ENCODE assay signal across 9 cellular contexts in the genomic region with DNA sequence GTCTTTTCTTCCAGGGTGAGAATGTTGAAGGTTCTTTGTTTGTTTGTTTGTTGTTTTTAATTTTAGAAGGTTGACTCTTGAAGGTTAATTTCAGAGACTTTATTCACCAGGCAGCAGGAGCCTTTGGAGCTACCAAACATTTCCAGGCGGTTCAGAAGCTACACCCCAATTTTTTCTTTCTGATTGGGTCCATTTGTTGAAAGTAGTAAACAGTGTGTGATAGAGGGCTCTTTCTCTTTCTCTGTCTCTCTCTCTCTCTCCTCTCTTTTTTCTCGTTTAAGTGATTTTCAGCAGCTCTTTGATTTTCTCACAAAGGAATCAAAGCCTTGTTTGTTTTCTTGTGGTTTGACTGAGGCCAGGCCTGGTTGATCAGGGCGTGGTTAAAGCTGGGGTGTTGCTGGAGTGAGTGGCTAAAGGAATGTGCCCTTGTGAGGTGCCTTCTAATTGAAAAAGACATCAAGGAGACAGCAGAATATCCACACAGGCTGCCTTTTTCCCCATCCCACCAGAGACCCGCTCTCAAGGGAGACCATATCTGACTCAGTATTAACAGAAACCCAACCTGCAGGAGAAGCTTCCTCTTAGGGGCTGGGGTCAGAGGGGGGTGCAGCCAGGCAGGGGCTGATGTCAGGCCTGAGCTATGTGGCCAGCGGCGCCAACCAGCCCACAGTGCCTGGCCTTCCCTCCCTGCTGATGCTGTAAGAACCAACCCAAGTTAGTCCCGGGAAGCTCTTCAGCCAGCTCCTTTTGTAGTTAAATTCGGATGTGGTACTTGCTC. TPM values are rescaled to one million over a fixed set of nuclear protein-coding genes. Genes with fewer than 3 reads are reported as not detected.
DNase-seq lines count a peak whose midpoint lies in the region; ATAC-seq and TF ChIP-seq lines count a peak whose summit lies in the region.
"Had no signal": no experiment of that assay in that cellular context is flagged by ENCODE, and none has a peak within 500 bp of the region (broad histone marks: within the 10 kb centered on the region; RNA-seq: fewer than 3 reads in every experiment).

No MANE protein-coding gene starts in this region.

- H3K27ac ChIP-seq in coronary artery (peak overlapping the region; percentile 86 to 94), lung (ENCODE audit: low read depth in 1 of 2, low read length in 1 of 2) (peak overlapping the region; percentile 90 to 94), urinary bladder (ENCODE audit: low read depth) (peak overlapping the region; percentile 87)

- H3K36me3 Mint-ChIP-seq in stimulated activated memory B cell treated with anti-CD40 and anti-IgM and Interleukin-4, amounts not matched to agents 10 μg/mL and 1 μg/mL and 100 μg/mL, for 72 hours: peaks cover 5% of the 10 kb centered on the region

- H3K4me3 ChIP-seq in coronary artery (peak overlapping the region; percentile 75), lung (no peak overlapping the region), urinary bladder (ENCODE audit: low read depth, low read length) (peak overlapping the region; percentile 36)

- no peak overlapping the region for H3K27ac Mint-ChIP-seq in stimulated activated memory B cell treated with anti-CD40 and anti-IgM and Interleukin-4, amounts not matched to agents 10 μg/mL and 1 μg/mL and 100 μg/mL, for 72 hours
- H3K27ac Mint-ChIP-seq: stimulated activated naive CD8-positive, alpha-beta T cell treated with anti-CD3 and anti-CD28 coated beads, Interleukin-15, Interleukin-2, amounts not matched to agents 100 ng/mL and 50 ng/mL, for 24 hours had no signal

- H3K36me3 ChIP-seq in lung (ENCODE audit: control insufficient read depth in 2 of 2, insufficient read depth in 2 of 2, low read length in 2 of 2) (peaks cover 0 to 11% of the 10 kb centered on the region in 2 donors), urinary bladder (ENCODE audit: insufficient read depth) (no peaks in the 10 kb centered on the region)

- no peak overlapping the region for H3K4me3 Mint-ChIP-seq in stimulated activated memory B cell treated with anti-CD40 and anti-IgM and Interleukin-4, amounts not matched to agents 10 μg/mL and 1 μg/mL and 100 μg/mL, for 72 hours
- H3K4me3 Mint-ChIP-seq: stimulated activated naive CD8-positive, alpha-beta T cell treated with anti-CD3 and anti-CD28 coated beads, Interleukin-15, Interleukin-2, amounts not matched to agents 100 ng/mL and 50 ng/mL, for 24 hours had no signal

- H3K27me3 ChIP-seq in lung (ENCODE audit: control insufficient read depth, insufficient read depth): no peaks in the 10 kb centered on the region

- H3K9me3 ChIP-seq in lung (ENCODE audit: control insufficient read depth in 2 of 2, insufficient read depth in 1 of 2, low read length in 1 of 2): no peaks in the 10 kb centered on the region

- no peaks in the 10 kb centered on the region for H3K4me1 Mint-ChIP-seq in stimulated activated memory B cell treated with anti-CD40 and anti-IgM and Interleukin-4, amounts not matched to agents 10 μg/mL and 1 μg/mL and 100 μg/mL, for 72 hours

- 39 to 71% methylated on average over 8 of the region's 8 CpGs for WGBS in lung, 2 donors
- 24% methylated on average over 8 of the region's 8 CpGs for WGBS in urinary bladder

- H3K27me3 Mint-ChIP-seq in stimulated activated memory B cell treated with anti-CD40 and anti-IgM and Interleukin-4, amounts not matched to agents 10 μg/mL and 1 μg/mL and 100 μg/mL, for 72 hours: no peaks in the 10 kb centered on the region

- H3K9me3 Mint-ChIP-seq in stimulated activated memory B cell treated with anti-CD40 and anti-IgM and Interleukin-4, amounts not matched to agents 10 μg/mL and 1 μg/mL and 100 μg/mL, for 72 hours: no peaks in the 10 kb centered on the region
- H3K9me3 Mint-ChIP-seq: stimulated activated naive CD8-positive, alpha-beta T cell treated with anti-CD3 and anti-CD28 coated beads, Interleukin-15, Interleukin-2, amounts not matched to agents 100 ng/mL and 50 ng/mL, for 24 hours had no signal

- peaks cover 22 to 27% of the 10 kb centered on the region in 2 donors for H3K4me1 ChIP-seq in lung (ENCODE audit: control insufficient read depth in 2 of 2, insufficient read depth in 2 of 2, low read length in 2 of 2)
- peaks cover 2% of the 10 kb centered on the region for H3K4me1 ChIP-seq in urinary bladder (ENCODE audit: insufficient read depth)

- ATAC-seq in lung (ENCODE audit: insufficient read depth, low FRiP score): peak; percentile 32
- ATAC-seq in stimulated activated memory B cell treated with anti-CD40 and anti-IgM and Interleukin-4, amounts not matched to agents 10 μg/mL and 1 μg/mL and 100 μg/mL, for 72 hours: no peak

- peak; percentile 16 for DNase-seq in DMS53 (lab: John Stamatoyannopoulos, UW)
- no peak for DNase-seq in DMS53 treated with DMSO at 0.1 percent for 48 hours (lab: John Stamatoyannopoulos, UW; ENCODE audit: unreplicated experiment)
- no peak for DNase-seq in coronary artery (ENCODE audit: low spot score)
- peak; percentile 66 for DNase-seq in lung (ENCODE audit: low spot score)
- no peak for DNase-seq in NCI-H82 treated with DMSO at 0.1 percent for 48 hours (lab: John Stamatoyannopoulos, UW; ENCODE audit: unreplicated experiment)
- no peak for DNase-seq in DMS153 (lab: John Stamatoyannopoulos, UW)

- no peak for TF ChIP-seq CTCF in coronary artery (IDR thresholded peaks at IDR 0.05)
- TF ChIP-seq CTCF in lung (IDR thresholded peaks at IDR 0.05; ENCODE audit: control extremely low read depth, extremely low read depth): no peak

RNA-seq across cellular contexts. Expression of a gene that starts 40.4 kb away (rescaled TPM):
- total RNA-seq in lung (10 to 100 TPM; 33.6 to 55.6 TPM), urinary bladder (42.3 TPM)
- polyA plus RNA-seq in lung (100 to 1,000 TPM in 1 of 2 donors, 10 to 100 TPM in 1; 64.3 to 143 TPM), urinary bladder (58.7 TPM)

Comparison
In these comparisons a context has a peak if more than half of its experiments do, and no peak if none do; other contexts are left out.
1. DNase-seq: peak in DMS53 (single experiment) and lung (single experiment); none in DMS53 treated with DMSO at 0.1 percent for 48 hours (single experiment), coronary artery (single experiment), NCI-H82 treated with DMSO at 0.1 percent for 48 hours (single experiment) and DMS153 (single experiment).
2. Peak in every context shown above with its lines, with median percentiles within 50 percentile points of each other: H3K27ac ChIP-seq.